Comparison of ENCODE assay signal across 9 cellular contexts in the genomic region with DNA sequence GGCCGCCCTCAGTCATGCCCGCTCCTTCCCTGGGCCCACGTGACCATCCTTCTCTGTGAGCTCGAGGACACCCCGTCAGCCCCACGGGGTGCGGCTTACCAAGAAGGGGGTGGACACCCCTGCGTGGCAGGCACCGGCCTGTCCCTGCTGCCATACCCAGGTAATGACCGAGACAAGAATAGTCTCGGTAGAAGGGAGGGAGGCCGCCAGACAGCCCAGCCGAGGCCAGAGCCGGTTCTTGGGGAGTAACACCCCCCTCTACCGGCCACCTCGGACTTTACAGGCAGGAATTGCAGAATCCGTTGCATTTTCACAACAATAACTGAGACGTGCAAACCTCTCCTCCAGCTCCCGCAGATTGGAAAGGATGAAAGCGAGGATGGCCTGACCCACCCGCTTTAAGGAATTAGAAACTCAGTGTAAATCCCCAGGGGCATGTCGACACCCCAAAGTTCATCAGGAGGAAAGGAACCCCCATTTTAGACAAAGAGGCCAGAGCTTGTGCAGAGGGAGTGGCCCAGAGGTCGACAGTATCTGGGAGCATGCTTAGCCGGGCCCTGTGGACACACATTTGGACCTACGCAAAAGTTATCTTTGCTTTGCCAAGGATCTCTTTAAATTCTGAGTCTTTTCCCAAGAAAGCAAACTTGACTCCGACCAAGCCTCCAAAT.
A peak's percentile ranks its signal among the peaks of the same experiment; 100 is the strongest.
DNase-seq lines count a peak whose midpoint lies in the region; ATAC-seq, FAIRE-seq and TF ChIP-seq lines count a peak whose summit lies in the region.
"Had no signal": no experiment of that assay in that cellular context is flagged by ENCODE, and none has a peak within 500 bp of the region (broad histone marks: within the 10 kb centered on the region; RNA-seq: fewer than 3 reads in every experiment).

No MANE protein-coding gene starts in this region.

- no peaks in the 10 kb centered on the region for H3F3A ChIP-seq in neural cell (ENCODE audit: insufficient read depth, low read length, poor library complexity, severe bottlenecking)

- H3K36me3 ChIP-seq in neural cell (ENCODE audit: insufficient read depth, low read length), result no peaks in the 10 kb centered on the region

- no peak overlapping the region for H3K4me3 Mint-ChIP-seq in activated CD8-positive, alpha-beta T cell treated with anti-CD3 and anti-CD28 coated beads for 36 hours

- TF ChIP-seq POLR2A in NB4 (IDR thresholded peaks at IDR 0.05; ENCODE audit: extremely low read depth, insufficient read length), result no peak

- no peak overlapping the region for H2AFZ ChIP-seq in neural cell (ENCODE audit: low read depth, low read length)

- TF ChIP-seq EP300 in neural cell (conservative IDR thresholded peaks at IDR 0.05; ENCODE audit: poor library complexity, severe bottlenecking), result no peak

- H3K27ac ChIP-seq in neural cell (ENCODE audit: low read length), result no peak overlapping the region

- H3K4me3 ChIP-seq in NB4 (ENCODE audit: low read depth, low read length) (no peak overlapping the region), neural cell (ENCODE audit: low read length) (no peak overlapping the region)

- peak; percentile 75 for TF ChIP-seq CTCF in NB4 (IDR thresholded peaks at IDR 0.05; ENCODE audit: low read depth, low read length)
- peak; percentile 76 for TF ChIP-seq CTCF in activated CD8-positive, alpha-beta T cell treated with anti-CD3 and anti-CD28 coated beads for 36 hours (IDR thresholded peaks at IDR 0.05)
- TF ChIP-seq CTCF in neural cell (IDR thresholded peaks at IDR 0.05; ENCODE audit: poor library complexity, severe bottlenecking), result peak; percentile 53

- CTCF ChIA-PET in activated CD8-positive, alpha-beta T cell treated with anti-CD3 and anti-CD28 coated beads for 36 hours (lab: Charles Lee), result interaction anchor here (0.7 to 1.9 kb wide), 9 partner anchors 15 to 362 kb away, joined by 3 to 7 read pairs (median 3); no protein-coding TSS in a partner anchor

- no peak overlapping the region for H3K27ac Mint-ChIP-seq in activated CD8-positive, alpha-beta T cell treated with anti-CD3 and anti-CD28 coated beads for 36 hours

- peak; percentile 91 for FAIRE-seq in urothelium cell line (lab: Jason Lieb, UNC)
- FAIRE-seq: A204.1 had no signal

- H3K36me3 Mint-ChIP-seq in activated CD8-positive, alpha-beta T cell treated with anti-CD3 and anti-CD28 coated beads for 36 hours (ENCODE audit: low read depth), result no peaks in the 10 kb centered on the region

- POLR2A ChIA-PET in activated CD8-positive, alpha-beta T cell treated with anti-CD3 and anti-CD28 coated beads for 36 hours (lab: Charles Lee), result no interaction called here

- no peaks in the 10 kb centered on the region for H3K79me2 ChIP-seq in neural cell (replicated peaks; ENCODE audit: insufficient read depth, low read length)

- no peaks in the 10 kb centered on the region for H4K20me1 ChIP-seq in neural cell (ENCODE audit: insufficient read depth)

- DNase-seq in DMS53 (lab: John Stamatoyannopoulos, UW), result peak; percentile 72
- DNase-seq in DMS53 treated with DMSO at 0.1 percent for 48 hours (lab: John Stamatoyannopoulos, UW; ENCODE audit: unreplicated experiment), result no peak
- DNase-seq in NB4 (ENCODE audit: low read depth), result peak; percentile 79
- peak; percentile 63 for DNase-seq in activated CD8-positive, alpha-beta T cell treated with anti-CD3 and anti-CD28 coated beads for 36 hours
- DNase-seq in fibroblast of gingiva (ENCODE audit: low read depth), result peak; percentile 46
- peak; percentile 88 for DNase-seq in urothelium cell line (ENCODE audit: low spot score)

- peaks cover 15% of the 10 kb centered on the region for H3K27me3 Mint-ChIP-seq in activated CD8-positive, alpha-beta T cell treated with anti-CD3 and anti-CD28 coated beads for 36 hours

- no peaks in the 10 kb centered on the region for H3K9me3 Mint-ChIP-seq in activated CD8-positive, alpha-beta T cell treated with anti-CD3 and anti-CD28 coated beads for 36 hours

- H3K9ac ChIP-seq in neural cell (ENCODE audit: low read length), result no peak overlapping the region

- TF ChIP-seq RAD21 in neural cell (conservative IDR thresholded peaks at IDR 0.05), result peak; percentile 56

- no peaks in the 10 kb centered on the region for H3K9me2 ChIP-seq in neural cell (ENCODE audit: insufficient read depth, low read length)

- H3K9me3 ChIP-seq in neural cell (ENCODE audit: low read length), result no peaks in the 10 kb centered on the region

- H3K4me2 ChIP-seq in neural cell (ENCODE audit: low read length), result no peak overlapping the region

- H3K27me3 ChIP-seq in neural cell (ENCODE audit: insufficient read depth, low read depth, low read length), result peaks cover 8% of the 10 kb centered on the region

- peak; percentile 67 for ATAC-seq in activated CD8-positive, alpha-beta T cell treated with anti-CD3 and anti-CD28 coated beads for 36 hours
- no peak for ATAC-seq in HG02870 (IDR thresholded peaks at IDR 0.05; ENCODE audit: unreplicated experiment)

- H3K4me1 Mint-ChIP-seq in activated CD8-positive, alpha-beta T cell treated with anti-CD3 and anti-CD28 coated beads for 36 hours (ENCODE audit: low read depth), result no peaks in the 10 kb centered on the region

- intact Hi-C loops in activated CD8-positive, alpha-beta T cell treated with anti-CD3 and anti-CD28 coated beads for 36 hours (cut with micrococcal nuclease), result loop anchor here (5.0 kb wide), 1 partner anchor 333 kb away; no protein-coding TSS in a partner anchor

TF ChIP-seq in neural cell, 6 proteins besides CTCF, POLR2A, EP300 and RAD21:
- TF ChIP-seq POLR2AphosphoS5 (IDR thresholded peaks at IDR 0.05), result no peak
- TF ChIP-seq, protein P1, sequence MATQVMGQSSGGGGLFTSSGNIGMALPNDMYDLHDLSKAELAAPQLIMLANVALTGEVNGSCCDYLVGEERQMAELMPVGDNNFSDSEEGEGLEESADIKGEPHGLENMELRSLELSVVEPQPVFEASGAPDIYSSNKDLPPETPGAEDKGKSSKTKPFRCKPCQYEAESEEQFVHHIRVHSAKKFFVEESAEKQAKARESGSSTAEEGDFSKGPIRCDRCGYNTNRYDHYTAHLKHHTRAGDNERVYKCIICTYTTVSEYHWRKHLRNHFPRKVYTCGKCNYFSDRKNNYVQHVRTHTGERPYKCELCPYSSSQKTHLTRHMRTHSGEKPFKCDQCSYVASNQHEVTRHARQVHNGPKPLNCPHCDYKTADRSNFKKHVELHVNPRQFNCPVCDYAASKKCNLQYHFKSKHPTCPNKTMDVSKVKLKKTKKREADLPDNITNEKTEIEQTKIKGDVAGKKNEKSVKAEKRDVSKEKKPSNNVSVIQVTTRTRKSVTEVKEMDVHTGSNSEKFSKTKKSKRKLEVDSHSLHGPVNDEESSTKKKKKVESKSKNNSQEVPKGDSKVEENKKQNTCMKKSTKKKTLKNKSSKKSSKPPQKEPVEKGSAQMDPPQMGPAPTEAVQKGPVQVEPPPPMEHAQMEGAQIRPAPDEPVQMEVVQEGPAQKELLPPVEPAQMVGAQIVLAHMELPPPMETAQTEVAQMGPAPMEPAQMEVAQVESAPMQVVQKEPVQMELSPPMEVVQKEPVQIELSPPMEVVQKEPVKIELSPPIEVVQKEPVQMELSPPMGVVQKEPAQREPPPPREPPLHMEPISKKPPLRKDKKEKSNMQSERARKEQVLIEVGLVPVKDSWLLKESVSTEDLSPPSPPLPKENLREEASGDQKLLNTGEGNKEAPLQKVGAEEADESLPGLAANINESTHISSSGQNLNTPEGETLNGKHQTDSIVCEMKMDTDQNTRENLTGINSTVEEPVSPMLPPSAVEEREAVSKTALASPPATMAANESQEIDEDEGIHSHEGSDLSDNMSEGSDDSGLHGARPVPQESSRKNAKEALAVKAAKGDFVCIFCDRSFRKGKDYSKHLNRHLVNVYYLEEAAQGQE (IDR thresholded peaks at IDR 0.05; ENCODE audit: borderline replicate concordance), result no peak
